1 cellular context compared by ENCODE assay signal in genomic region chr17:7346761-7347614, GRCh38.
TF ChIP-seq lines count a peak whose summit lies in the region.

No MANE protein-coding gene starts in this region.

TF ChIP-seq in A549, 52 proteins besides CTCF, POLR2A, EP300 and RAD21:
- TF ChIP-seq GATA3 (IDR thresholded peaks at IDR 0.05; ENCODE audit: borderline replicate concordance) (0 out of 2 replicates have a peak, but pooled peaks have one; percentile 15), NFE2L2 (conservative IDR thresholded peaks at IDR 0.05; ENCODE audit: low read length) (no peak)
TF ChIP-seq in A549: peak in this region for 1.
